In the genomic region with DNA sequence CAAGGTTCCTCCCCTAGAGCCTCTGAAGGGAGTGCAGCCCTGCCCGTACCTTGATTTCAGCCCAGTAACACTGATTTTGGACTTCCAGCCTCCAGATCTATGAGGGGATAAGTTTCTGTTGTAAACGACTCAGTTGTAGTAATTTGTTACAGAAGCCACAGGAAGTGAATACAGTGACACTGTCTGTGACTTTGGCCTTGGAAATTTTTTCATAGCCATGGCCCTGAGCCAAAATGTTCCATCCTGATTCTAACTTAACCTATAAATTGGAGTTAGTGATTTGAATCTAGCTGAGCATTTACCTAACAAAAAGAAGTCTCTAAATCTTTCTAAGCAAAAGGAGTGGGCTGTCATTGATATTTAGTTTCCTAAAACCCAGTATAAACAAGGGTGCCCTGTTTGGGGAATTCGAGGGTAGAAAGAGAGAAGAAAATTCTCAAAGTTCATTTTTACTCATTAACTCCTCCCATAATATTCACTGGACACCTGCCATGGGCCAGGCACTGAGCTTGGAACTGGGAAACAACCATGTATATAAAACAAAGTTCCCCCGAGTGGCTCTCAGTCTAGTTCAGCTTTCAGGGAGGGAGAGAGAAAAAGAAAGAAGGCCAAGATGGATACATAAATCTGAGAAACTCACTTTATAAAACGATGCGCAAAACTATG, we compare ENCODE assay signal across 14 cellular contexts.
DNase-seq lines count a peak whose midpoint lies in the region; ATAC-seq and TF ChIP-seq lines count a peak whose summit lies in the region.
"Had no signal": no experiment of that assay in that cellular context is flagged by ENCODE, and none has a peak within 500 bp of the region (broad histone marks: within the 10 kb centered on the region; RNA-seq: fewer than 3 reads in every experiment).

No MANE protein-coding gene starts in this region.

- H3K27me3 ChIP-seq in Caco-2 (replicated peaks; ENCODE audit: control insufficient read depth, insufficient read depth, low read length) (no peaks in the 10 kb centered on the region), Panc1 (ENCODE audit: control insufficient read depth, insufficient read depth, low read length) (no peaks in the 10 kb centered on the region), neural progenitor cell (no peaks in the 10 kb centered on the region)

- H3K9me3 ChIP-seq in Caco-2 (no peaks in the 10 kb centered on the region), Panc1 (ENCODE audit: control insufficient read depth, insufficient read depth, low read depth, low read length) (no peaks in the 10 kb centered on the region), neural progenitor cell (ENCODE audit: low read depth) (no peaks in the 10 kb centered on the region)

- no peak for DNase-seq in Caco-2
- no peak for DNase-seq in Panc1 (ENCODE audit: low read depth, low spot score)
- no peak for DNase-seq in endothelial cell (ENCODE audit: low spot score)
- DNase-seq in neural progenitor cell (ENCODE audit: low spot score): no peak
- no peak for DNase-seq in inferior parietal cortex (ENCODE audit: extremely low spot score)
- no peak for DNase-seq in NCI-H2107 (lab: John Stamatoyannopoulos, UW)
- DNase-seq: AML-193, DMS79, NCI-H187, NCI-H774, nucleus accumbens had no signal

- H3K4me3 Mint-ChIP-seq in Caco-2 (ENCODE audit: unreplicated experiment) (peak overlapping the region; percentile 68), endothelial cell (ENCODE audit: unreplicated experiment) (no peak overlapping the region), neural progenitor cell (peak overlapping the region; percentile 46)
- H3K4me3 Mint-ChIP-seq in stimulated activated memory B cell treated with anti-CD40 and anti-IgM and Interleukin-4, amounts not matched to agents 10 μg/mL and 1 μg/mL and 100 μg/mL, for 72 hours: no peak overlapping the region
- H3K4me3 Mint-ChIP-seq: dendritic cell treated with granulocyte-macrophage colony-stimulating factor and Interleukin-4, amounts not matched to agents 40 ng/mL and 50 ng/mL, for 4 days had no signal

- H3K9me3 Mint-ChIP-seq in Caco-2 (ENCODE audit: unreplicated experiment) (no peaks in the 10 kb centered on the region), endothelial cell (ENCODE audit: unreplicated experiment) (no peaks in the 10 kb centered on the region), neural progenitor cell (no peaks in the 10 kb centered on the region)
- H3K9me3 Mint-ChIP-seq in stimulated activated memory B cell treated with anti-CD40 and anti-IgM and Interleukin-4, amounts not matched to agents 10 μg/mL and 1 μg/mL and 100 μg/mL, for 72 hours: no peaks in the 10 kb centered on the region
- H3K9me3 Mint-ChIP-seq: dendritic cell treated with granulocyte-macrophage colony-stimulating factor and Interleukin-4, amounts not matched to agents 40 ng/mL and 50 ng/mL, for 4 days had no signal

- H3K27ac Mint-ChIP-seq in Caco-2 (ENCODE audit: unreplicated experiment): peak overlapping the region; percentile 93
- H3K27ac Mint-ChIP-seq in endothelial cell (ENCODE audit: unreplicated experiment): peak overlapping the region; percentile 93
- peak overlapping the region; percentile 52 for H3K27ac Mint-ChIP-seq in neural progenitor cell
- no peak overlapping the region for H3K27ac Mint-ChIP-seq in stimulated activated memory B cell treated with anti-CD40 and anti-IgM and Interleukin-4, amounts not matched to agents 10 μg/mL and 1 μg/mL and 100 μg/mL, for 72 hours
- H3K27ac Mint-ChIP-seq: dendritic cell treated with granulocyte-macrophage colony-stimulating factor and Interleukin-4, amounts not matched to agents 40 ng/mL and 50 ng/mL, for 4 days had no signal

- intact Hi-C loops in Caco-2 (cut with micrococcal nuclease; ENCODE audit: unreplicated experiment) (loop anchor here (10.0 kb wide), 1 partner anchor 362 kb away; no protein-coding TSS in a partner anchor), Panc1 (cut with micrococcal nuclease; ENCODE audit: unreplicated experiment) (loop anchor here (10.0 kb wide), 2 partner anchors 68 to 132 kb away; no protein-coding TSS in a partner anchor)

- peaks cover 17% of the 10 kb centered on the region for H3K36me3 Mint-ChIP-seq in Caco-2 (ENCODE audit: insufficient read depth, unreplicated experiment)
- no peaks in the 10 kb centered on the region for H3K36me3 Mint-ChIP-seq in endothelial cell (ENCODE audit: low read depth, unreplicated experiment)
- H3K36me3 Mint-ChIP-seq in neural progenitor cell: no peaks in the 10 kb centered on the region
- H3K36me3 Mint-ChIP-seq in stimulated activated memory B cell treated with anti-CD40 and anti-IgM and Interleukin-4, amounts not matched to agents 10 μg/mL and 1 μg/mL and 100 μg/mL, for 72 hours: no peaks in the 10 kb centered on the region

- H3K4me3 ChIP-seq in Caco-2 (ENCODE audit: low read depth, low read length) (no peak overlapping the region), Panc1 (ENCODE audit: low read depth in 2 of 2, low read length in 2 of 2) (no peak overlapping the region; a peak in 1 of 4 replicates), neural progenitor cell (no peak overlapping the region)

- peaks cover 37% of the 10 kb centered on the region for H3K4me1 Mint-ChIP-seq in Caco-2 (ENCODE audit: low read depth, unreplicated experiment)
- peaks cover 25% of the 10 kb centered on the region for H3K4me1 Mint-ChIP-seq in endothelial cell (ENCODE audit: unreplicated experiment)
- peaks cover 48% of the 10 kb centered on the region for H3K4me1 Mint-ChIP-seq in neural progenitor cell
- H3K4me1 Mint-ChIP-seq in stimulated activated memory B cell treated with anti-CD40 and anti-IgM and Interleukin-4, amounts not matched to agents 10 μg/mL and 1 μg/mL and 100 μg/mL, for 72 hours: no peaks in the 10 kb centered on the region

- no peaks in the 10 kb centered on the region for H3K27me3 Mint-ChIP-seq in Caco-2 (ENCODE audit: insufficient read depth, unreplicated experiment)
- peaks cover 8% of the 10 kb centered on the region for H3K27me3 Mint-ChIP-seq in endothelial cell (ENCODE audit: unreplicated experiment)
- H3K27me3 Mint-ChIP-seq in neural progenitor cell (ENCODE audit: insufficient read depth, low read depth): peaks cover 2% of the 10 kb centered on the region
- peaks cover 8% of the 10 kb centered on the region for H3K27me3 Mint-ChIP-seq in stimulated activated memory B cell treated with anti-CD40 and anti-IgM and Interleukin-4, amounts not matched to agents 10 μg/mL and 1 μg/mL and 100 μg/mL, for 72 hours
- H3K27me3 Mint-ChIP-seq: dendritic cell treated with granulocyte-macrophage colony-stimulating factor and Interleukin-4, amounts not matched to agents 40 ng/mL and 50 ng/mL, for 4 days had no signal

- in situ Hi-C loops in Panc1 (cut with HindIII; ENCODE audit: low pct_unique_long_range_greater_than_20kb, low sequenced_read_pairs): no loop called here

- TF ChIP-seq CTCF in Caco-2 (IDR thresholded peaks at IDR 0.05; ENCODE audit: insufficient read depth in 1 of 2, low read depth in 1 of 2, low read length in 1 of 2, severe bottlenecking in 1 of 2, unreplicated experiment in 1 of 2) (no peak), Panc1 (IDR thresholded peaks at IDR 0.05) (no peak), endothelial cell (IDR thresholded peaks at IDR 0.05; ENCODE audit: unreplicated experiment) (no peak), neural progenitor cell (IDR thresholded peaks at IDR 0.05) (no peak)

- H3K9ac ChIP-seq in neural progenitor cell: no peak overlapping the region

- peak overlapping the region; percentile 99 for H3K27ac ChIP-seq in Panc1 (ENCODE audit: low read length)
- no peak overlapping the region for H3K27ac ChIP-seq in neural progenitor cell

- BruUV-seq in Caco-2 (replicated peaks; lab: Mats Ljungman, UMichigan): no TSS peak
- BruUV-seq in Panc1 (replicated peaks; lab: Mats Ljungman, UMichigan): TSS peak; percentile 60

- no peak overlapping the region for H2AFZ ChIP-seq in neural progenitor cell (replicated peaks)

- peaks cover 69% of the 10 kb centered on the region for H3K4me1 ChIP-seq in Caco-2
- peaks cover 34% of the 10 kb centered on the region for H3K4me1 ChIP-seq in Panc1 (ENCODE audit: control insufficient read depth, insufficient read depth, low read length)
- H3K4me1 ChIP-seq in neural progenitor cell: peaks cover 33% of the 10 kb centered on the region

- H3K36me3 ChIP-seq in Caco-2 (ENCODE audit: control insufficient read depth, insufficient read depth, low read length) (no peaks in the 10 kb centered on the region), Panc1 (ENCODE audit: control insufficient read depth, insufficient read depth, low read length) (no peaks in the 10 kb centered on the region), neural progenitor cell (no peaks in the 10 kb centered on the region)

- peaks cover 26% of the 10 kb centered on the region for H3F3A ChIP-seq in neural progenitor cell (ENCODE audit: low read depth)

- CTCF ChIA-PET in Caco-2 (lab: Charles Lee) (no interaction called here), Panc1 (lab: Charles Lee) (no interaction called here)

- no peak for ATAC-seq in Panc1
- ATAC-seq in stimulated activated memory B cell treated with anti-CD40 and anti-IgM and Interleukin-4, amounts not matched to agents 10 μg/mL and 1 μg/mL and 100 μg/mL, for 72 hours: no peak
- ATAC-seq in HG03457 (IDR thresholded peaks at IDR 0.05; ENCODE audit: unreplicated experiment): no peak

- no peaks in the 10 kb centered on the region for H3K79me2 ChIP-seq in neural progenitor cell (ENCODE audit: low read depth)

- peaks cover 4% of the 10 kb centered on the region for H4K20me1 ChIP-seq in neural progenitor cell (ENCODE audit: low read depth)

- H3K4me2 ChIP-seq in neural progenitor cell: peak overlapping the region; percentile 67

- POLR2A ChIA-PET in Caco-2 (lab: Charles Lee) (interaction anchor here (1.1 kb wide), 1 partner anchor 70 kb away, joined by 3 read pairs; no protein-coding TSS in a partner anchor), Panc1 (lab: Charles Lee) (interaction anchor here (0.5 to 1.1 kb wide), 5 partner anchors 10 to 194 kb away, joined by 3 to 4 read pairs (median 3); no protein-coding TSS in a partner anchor)

Comparison
In these comparisons a context has a peak if more than half of its experiments do, and no peak if none do; other contexts are left out.
1. H3K4me3 Mint-ChIP-seq: peak in Caco-2 (single experiment) and neural progenitor cell (single experiment); none in endothelial cell (single experiment) and stimulated activated memory B cell treated with anti-CD40 and anti-IgM and Interleukin-4, amounts not matched to agents 10 μg/mL and 1 μg/mL and 100 μg/mL, for 72 hours (single experiment).